Comparison of ENCODE assay signal across 10 cellular contexts in the genomic region with DNA sequence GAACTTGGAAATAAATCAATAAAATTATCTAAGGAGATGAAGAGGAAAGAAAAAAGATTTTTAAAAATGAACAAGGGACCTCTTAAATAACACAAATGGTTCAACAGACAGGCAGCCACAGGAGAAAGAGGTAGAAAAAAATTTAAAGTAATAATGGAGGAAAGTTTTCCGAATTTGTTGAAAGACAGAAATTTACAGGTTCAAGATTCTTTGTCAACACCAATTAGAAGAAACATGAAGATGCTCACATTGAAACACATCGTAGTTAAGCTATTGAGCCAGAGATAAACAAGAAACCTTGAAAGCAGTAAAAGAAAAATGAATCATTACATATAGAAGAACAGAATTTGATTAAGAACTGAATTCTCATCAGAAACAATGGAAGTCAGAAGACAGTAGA.
"Had no signal": no experiment of that assay in that cellular context is flagged by ENCODE, and none has a peak within 500 bp of the region (broad histone marks: within the 10 kb centered on the region; RNA-seq: fewer than 3 reads in every experiment).

No MANE protein-coding gene starts in this region.

- H3K4me1 Mint-ChIP-seq: IgD-negative memory B cell had no signal

- H3K4me3 ChIP-seq: GM23338 had no signal

- H3K27ac Mint-ChIP-seq: GM23338, H9, HFFc6, IgD-negative memory B cell had no signal

- H3K9me3 Mint-ChIP-seq: GM23338, HFFc6 had no signal

- H3K27ac ChIP-seq: HL-60 had no signal

- H3K4me3 Mint-ChIP-seq: GM23338, H9, HFFc6, IgD-negative memory B cell had no signal

- H3K36me3 Mint-ChIP-seq: IgD-negative memory B cell had no signal

- ATAC-seq: GM23338, HepG2 had no signal

- FAIRE-seq: H1, H54, HepG2 had no signal

- DNase-seq: H9, HCEC 1CT, HFFc6, KBM-7 had no signal
